In genomic region chr4:165748321-165748720, GRCh38 we compare ENCODE assay signal across 17 cellular contexts.
A peak's percentile ranks its signal among the peaks of the same experiment; 100 is the strongest.
DNase-seq lines count a peak whose midpoint lies in the region; ATAC-seq, FAIRE-seq and TF ChIP-seq lines count a peak whose summit lies in the region.
"Had no signal": no experiment of that assay in that cellular context is flagged by ENCODE, and none has a peak within 500 bp of the region (broad histone marks: within the 10 kb centered on the region; RNA-seq: fewer than 3 reads in every experiment).

No MANE protein-coding gene starts in this region.

- H3K18ac ChIP-seq in H9 (ENCODE audit: insufficient read length, low read depth, low read length) = no peak overlapping the region

- H3K23me2 ChIP-seq in H9 (ENCODE audit: insufficient read length, low read depth, low read length, poor library complexity, severe bottlenecking) = no peaks in the 10 kb centered on the region

- no peak overlapping the region for H3K14ac ChIP-seq in H9 (ENCODE audit: insufficient read depth, low read length)

- H3K4me3 Mint-ChIP-seq in H9 = peak overlapping the region; percentile 0 to 5; a peak in 2 of 5 replicates
- H3K4me3 Mint-ChIP-seq in WTC11 = no peak overlapping the region
- H3K4me3 Mint-ChIP-seq: CD4-positive, CD25-positive, alpha-beta regulatory T cell had no signal

- no peak overlapping the region for H4K91ac ChIP-seq in H9 (ENCODE audit: insufficient read length, low read depth, low read length)

- no peak overlapping the region for H2AK5ac ChIP-seq in H9 (ENCODE audit: insufficient read length, low read length)

- H2BK15ac ChIP-seq in H9 (ENCODE audit: low read depth, low read length) = no peak overlapping the region

- H3K56ac ChIP-seq in H9 (ENCODE audit: insufficient read length, low read depth, low read length) = no peak overlapping the region

- no peak overlapping the region for H3T11ph ChIP-seq in H9 (ENCODE audit: low read length)

- no CpG with 5 or more reads among the region's 1 CpG for WGBS in H9 (ENCODE audit: extremely low coverage, insufficient read length, low lambda C conversion rate)

- H3K27ac ChIP-seq in H9 (ENCODE audit: insufficient read length, low read depth, low read length) = no peak overlapping the region
- H3K27ac ChIP-seq: BLaER1 treated with 17β-estradiol and CSF1 and Interleukin-3, amounts not matched to agents 10 nM and 100 nM had no signal

- no peak overlapping the region for H2AFZ ChIP-seq in H9 (ENCODE audit: low read length)

- DNase-seq in H9 (no peak), WTC11 (ENCODE audit: low spot score) (no peak), iPS-NIHi7 (ENCODE audit: extremely low spot score) (peak; percentile 20), KG1 (lab: John Stamatoyannopoulos, UW) (no peak), frontal cortex (ENCODE audit: low spot score in 2 of 2) (no peak), LoVo (ENCODE audit: low spot score) (no peak)
- DNase-seq: ACHN; Calu3; CD4-positive, CD25-positive, alpha-beta regulatory T cell; DMS79; GOT3; IMR-90; KBM-7 had no signal

- no peak for TF ChIP-seq CTCF in H9 (conservative IDR thresholded peaks at IDR 0.05)
- no peak for TF ChIP-seq CTCF in WTC11 (IDR thresholded peaks at IDR 0.05)

- H3K36me3 Mint-ChIP-seq in H9 (ENCODE audit: insufficient read depth in 1 of 3, low read depth in 3 of 3) = peaks cover 0 to 3% (median 1%) of the 10 kb centered on the region in 3 experiments; a peak in 2 of 7 replicates
- H3K36me3 Mint-ChIP-seq in WTC11 = no peaks in the 10 kb centered on the region
- H3K36me3 Mint-ChIP-seq: CD4-positive, CD25-positive, alpha-beta regulatory T cell had no signal

- no peak overlapping the region for H2BK20ac ChIP-seq in H9 (ENCODE audit: low read depth, low read length, poor library complexity, severe bottlenecking)

- no peaks in the 10 kb centered on the region for H3K27me3 Mint-ChIP-seq in H9 (ENCODE audit: low read depth)
- peaks cover 72% of the 10 kb centered on the region for H3K27me3 Mint-ChIP-seq in WTC11 (ENCODE audit: low read depth)
- H3K27me3 Mint-ChIP-seq: CD4-positive, CD25-positive, alpha-beta regulatory T cell had no signal

- no peak overlapping the region for H4K5ac ChIP-seq in H9 (ENCODE audit: insufficient read length, low read depth, low read length)

- no peaks in the 10 kb centered on the region for H3K79me1 ChIP-seq in H9 (ENCODE audit: insufficient read depth, low read depth, low read length, poor library complexity, severe bottlenecking)

- H4K20me1 ChIP-seq in H9 (ENCODE audit: control insufficient read depth, insufficient read depth, insufficient read length) = no peaks in the 10 kb centered on the region
- H4K20me1 ChIP-seq: BLaER1 treated with 17β-estradiol and CSF1 and Interleukin-3, amounts not matched to agents 10 nM and 100 nM had no signal

- H3K4me1 Mint-ChIP-seq in H9 (peaks cover 49 to 50% of the 10 kb centered on the region in 2 experiments), WTC11 (peaks cover 47% of the 10 kb centered on the region)
- H3K4me1 Mint-ChIP-seq: CD4-positive, CD25-positive, alpha-beta regulatory T cell had no signal

- no peak overlapping the region for H4K8ac ChIP-seq in H9 (replicated peaks; ENCODE audit: insufficient read length, low read depth, low read length)

- POLR2A ChIA-PET in WTC11 (lab: Charles Lee) = no interaction called here

- ATAC-seq in WTC11 = peak; percentile 79
- no peak for ATAC-seq in GM21526 (IDR thresholded peaks at IDR 0.05; ENCODE audit: low FRiP score, unreplicated experiment)
- ATAC-seq: GM12878, HCT116 had no signal

- no peak overlapping the region for H3K4me2 ChIP-seq in H9 (ENCODE audit: insufficient read depth, insufficient read length, low read length)
- H3K4me2 ChIP-seq: BLaER1 treated with 17β-estradiol and CSF1 and Interleukin-3, amounts not matched to agents 10 nM and 100 nM had no signal

- H3K4ac ChIP-seq in H9 (ENCODE audit: low read depth, low read length) = no peak overlapping the region

- CTCF ChIA-PET in WTC11 (lab: Charles Lee) = no interaction called here

- no peaks in the 10 kb centered on the region for H3K27me3 ChIP-seq in H9 (ENCODE audit: insufficient read depth, low read length)
- H3K27me3 ChIP-seq: BLaER1 treated with 17β-estradiol and CSF1 and Interleukin-3, amounts not matched to agents 10 nM and 100 nM had no signal

- no peak for FAIRE-seq in frontal cortex (lab: Jason Lieb, UNC)
- FAIRE-seq: GM12878 had no signal

- no peak overlapping the region for H2BK5ac ChIP-seq in H9 (ENCODE audit: insufficient read length, low read length)

- H3K9me3 ChIP-seq in H9 (ENCODE audit: control insufficient read depth, low read depth, low read length) = no peaks in the 10 kb centered on the region
- H3K9me3 ChIP-seq: BLaER1 treated with 17β-estradiol and CSF1 and Interleukin-3, amounts not matched to agents 10 nM and 100 nM had no signal

- no peak overlapping the region for H3K23ac ChIP-seq in H9 (ENCODE audit: insufficient read length, low read depth, low read length)

- H3K4me1 ChIP-seq in H9 (ENCODE audit: insufficient read depth, low read length) = no peaks in the 10 kb centered on the region; the same call in 1 of the 2 replicates

- H3K27ac Mint-ChIP-seq in H9 (peak overlapping the region in 1 of 3 experiments; percentile 62; a peak in 2 of 7 replicates), WTC11 (no peak overlapping the region)
- H3K27ac Mint-ChIP-seq: CD4-positive, CD25-positive, alpha-beta regulatory T cell had no signal

- H2BK120ac ChIP-seq in H9 (ENCODE audit: low read depth, low read length, poor library complexity, severe bottlenecking) = no peak overlapping the region

- no peak overlapping the region for H3K9ac ChIP-seq in H9 (ENCODE audit: extremely low read depth, insufficient read length, low read length)
- H3K9ac ChIP-seq: BLaER1 treated with 17β-estradiol and CSF1 and Interleukin-3, amounts not matched to agents 10 nM and 100 nM had no signal

- no peak overlapping the region for H2BK12ac ChIP-seq in H9 (ENCODE audit: insufficient read length, low read depth, low read length)

- no peaks in the 10 kb centered on the region for H3K79me2 ChIP-seq in H9 (ENCODE audit: insufficient read depth, low read length)

- H3K9me3 Mint-ChIP-seq in H9 (0 out of 5 replicates have a peak, but pooled peaks cover 0 to 2% of the 10 kb centered on the region in 2 experiments), WTC11 (no peaks in the 10 kb centered on the region)

TF ChIP-seq in WTC11, 78 proteins besides CTCF, POLR2A, EP300 and RAD21 (continues in another document):
- no peak for TF ChIP-seq ATF1 (CRISPR knock-in tag; IDR thresholded peaks at IDR 0.05)
- no peak for TF ChIP-seq ZBTB43 (CRISPR knock-in tag; IDR thresholded peaks at IDR 0.05)
- no peak for TF ChIP-seq ERG (CRISPR knock-in tag; IDR thresholded peaks at IDR 0.05)
- TF ChIP-seq FOXK1 (CRISPR knock-in tag; IDR thresholded peaks at IDR 0.05) = no peak
- no peak for TF ChIP-seq ATF6 (CRISPR knock-in tag; IDR thresholded peaks at IDR 0.05)
